Comparison of ENCODE assay signal across 16 cellular contexts in the genomic region with DNA sequence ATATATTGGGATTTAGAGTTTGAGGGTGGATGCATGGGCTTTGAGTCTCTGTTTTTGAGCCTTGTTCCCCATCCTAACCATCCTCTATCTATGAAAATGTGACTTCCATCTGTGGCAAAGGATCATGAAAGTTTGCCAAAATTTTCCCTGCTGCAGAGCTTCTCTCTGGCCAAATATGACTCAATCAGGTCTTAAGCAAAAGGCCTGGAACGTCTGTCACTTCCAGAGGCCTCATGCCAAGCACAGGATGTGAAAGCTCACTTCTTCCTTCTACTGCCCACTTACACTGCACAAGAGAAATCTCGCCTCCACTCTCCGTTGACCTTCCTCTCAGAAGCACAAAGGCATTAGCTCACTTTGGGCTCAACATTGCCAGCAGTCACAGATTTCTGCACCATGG.
DNase-seq lines count a peak whose midpoint lies in the region; ATAC-seq and TF ChIP-seq lines count a peak whose summit lies in the region.
"Had no signal": no experiment of that assay in that cellular context is flagged by ENCODE, and none has a peak within 500 bp of the region (broad histone marks: within the 10 kb centered on the region; RNA-seq: fewer than 3 reads in every experiment).

No MANE protein-coding gene starts in this region.

- H3K4me1 ChIP-seq in fibroblast of lung (ENCODE audit: control insufficient read depth, extremely low read depth, insufficient read depth, low read length) (peaks cover 2% of the 10 kb centered on the region), osteoblast (ENCODE audit: insufficient read depth, low read length) (no peaks in the 10 kb centered on the region)

- no peak overlapping the region for H3K4me2 ChIP-seq in fibroblast of lung (ENCODE audit: extremely low read depth, insufficient read depth, low read length)
- no peak overlapping the region for H3K4me2 ChIP-seq in osteoblast (ENCODE audit: insufficient read depth, low read length)

- DNase-seq in AG09319 (ENCODE audit: extremely low read depth, low read depth) (peak; percentile 63), NCI-H446 treated with DMSO at 0.1 percent for 48 hours (lab: John Stamatoyannopoulos, UW) (peak; percentile 37), fibroblast of lung (ENCODE audit: low read depth in 2 of 2) (peak; percentile 78 to 95), osteoblast (ENCODE audit: insufficient read length, low spot score, missing footprints) (peak; percentile 91)
- DNase-seq: activated CD8-positive, alpha-beta T cell treated with anti-CD3 and anti-CD28 coated beads for 36 hours; activated naive CD4-positive, alpha-beta T cell treated with anti-CD3 and anti-CD28 coated beads, Interleukin-2, amount 50 U/mL, for 16 hours; effector CD8-positive, alpha-beta T cell; naive thymus-derived CD8-positive, alpha-beta T cell; NCI-H1694 treated with DMSO at 0.1 percent for 48 hours; stimulated activated CD4-positive, alpha-beta T cell treated with anti-CD3 and anti-CD28 coated beads, Interleukin-15, amount 100 ng/mL, for 24 hours; stimulated activated naive CD8-positive, alpha-beta T cell treated with anti-CD3 and anti-CD28 coated beads, Interleukin-15, Interleukin-2, amounts not matched to agents 100 U/mL and 50 U/mL, for 24 hours; T-helper 17 cell had no signal

- no peaks in the 10 kb centered on the region for H3K9me3 ChIP-seq in fibroblast of lung (ENCODE audit: control insufficient read depth, insufficient read depth, low read depth, low read length)
- no peaks in the 10 kb centered on the region for H3K9me3 ChIP-seq in osteoblast (ENCODE audit: low read depth, low read length)

- H3K27ac ChIP-seq in fibroblast of lung (ENCODE audit: insufficient read depth, low read length) = no peak overlapping the region
- no peak overlapping the region for H3K27ac ChIP-seq in osteoblast (ENCODE audit: low read depth, low read length)

- H3K79me2 ChIP-seq in fibroblast of lung (ENCODE audit: control insufficient read depth, insufficient read depth, low read length) (no peaks in the 10 kb centered on the region), osteoblast (ENCODE audit: insufficient read depth, low read length) (no peaks in the 10 kb centered on the region)

- ATAC-seq in HG03457 (IDR thresholded peaks at IDR 0.05; ENCODE audit: unreplicated experiment) = no peak
- ATAC-seq in HG03571 (IDR thresholded peaks at IDR 0.05; ENCODE audit: unreplicated experiment) = no peak
- ATAC-seq in HG03460 (IDR thresholded peaks at IDR 0.05; ENCODE audit: unreplicated experiment) = no peak
- ATAC-seq in activated CD4-positive, CD25-positive, alpha-beta regulatory T cell treated with anti-CD3 and anti-CD28 coated beads, Interleukin-2, amount 50 U/mL, for 24 hours = no peak
- ATAC-seq: activated CD8-positive, alpha-beta T cell treated with anti-CD3 and anti-CD28 coated beads for 36 hours; naive thymus-derived CD8-positive, alpha-beta T cell; stimulated activated naive CD8-positive, alpha-beta T cell treated with anti-CD3 and anti-CD28 coated beads, Interleukin-15, Interleukin-2, amounts not matched to agents 100 U/mL and 50 U/mL, for 24 hours; T-helper 17 cell had no signal

- H3K36me3 ChIP-seq in fibroblast of lung (ENCODE audit: control insufficient read depth, insufficient read depth, low read length) = no peaks in the 10 kb centered on the region
- no peaks in the 10 kb centered on the region for H3K36me3 ChIP-seq in osteoblast (ENCODE audit: insufficient read depth, low read length)

- H4K20me1 ChIP-seq in fibroblast of lung (ENCODE audit: control insufficient read depth, extremely low read depth, insufficient read depth, low read length) (no peaks in the 10 kb centered on the region), osteoblast (ENCODE audit: insufficient read depth, low read length) (no peaks in the 10 kb centered on the region)

- no peak overlapping the region for H3K4me3 ChIP-seq in fibroblast of lung (replicated peaks in 1 of 4; ENCODE audit: control extremely low read depth in 1 of 4, insufficient read depth in 1 of 4, low read depth in 3 of 4, low read length in 4 of 4)
- H3K4me3 ChIP-seq in osteoblast (ENCODE audit: insufficient read depth, low read length) = no peak overlapping the region

- H3K27me3 ChIP-seq in fibroblast of lung (ENCODE audit: control insufficient read depth, insufficient read depth, low read length) (no peaks in the 10 kb centered on the region), osteoblast (ENCODE audit: insufficient read depth, low read length) (no peaks in the 10 kb centered on the region)

- TF ChIP-seq CTCF in AG09319 (IDR thresholded peaks at IDR 0.05; ENCODE audit: low read depth, low read length) = no peak
- TF ChIP-seq CTCF in fibroblast of lung (conservative IDR thresholded peaks at IDR 0.05 in 1 of 2, IDR thresholded peaks at IDR 0.05 in 1 of 2; ENCODE audit: low read depth in 1 of 2, low read length in 2 of 2) = no peak
- TF ChIP-seq CTCF in osteoblast (IDR thresholded peaks at IDR 0.05; ENCODE audit: extremely low read depth, low read depth, low read length) = no peak

- no peak overlapping the region for H3K9ac ChIP-seq in fibroblast of lung (ENCODE audit: insufficient read depth, low read length)

- H2AFZ ChIP-seq in fibroblast of lung (ENCODE audit: low read length) (no peak overlapping the region), osteoblast (ENCODE audit: low read length) (no peak overlapping the region)

Comparison
In these comparisons a context has a peak if more than half of its experiments do, and no peak if none do; other contexts are left out.
1. DNase-seq: peak in every context shown above with its lines; median percentile 91 in osteoblast; 86 in fibroblast of lung; 63 in AG09319; 37 in NCI-H446 treated with DMSO at 0.1 percent for 48 hours.